20 cellular contexts compared by ENCODE assay signal in the genomic region with DNA sequence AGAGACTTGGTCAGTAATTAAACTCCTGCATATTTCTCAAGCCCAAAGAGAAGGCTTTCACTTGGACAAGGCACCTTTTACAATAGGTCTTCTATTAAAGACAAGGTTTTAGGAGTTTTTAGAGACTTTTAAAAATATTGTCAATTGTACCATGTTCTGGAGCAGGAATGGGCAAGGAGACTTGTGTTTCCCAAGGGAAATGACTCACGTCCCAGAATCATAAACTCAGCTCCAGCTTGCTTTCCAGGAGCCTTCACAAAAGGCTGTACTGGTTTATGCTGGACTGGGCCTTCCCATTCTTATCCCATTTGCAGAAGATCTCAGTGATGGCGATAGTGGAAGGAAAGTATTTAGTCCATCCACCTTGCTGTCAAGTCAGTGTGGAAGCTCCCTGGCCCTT. TPM values are rescaled to one million over a fixed set of nuclear protein-coding genes. Genes with fewer than 3 reads are reported as not detected.
A peak's percentile ranks its signal among the peaks of the same experiment; 100 is the strongest.
DNase-seq lines count a peak whose midpoint lies in the region; ATAC-seq and TF ChIP-seq lines count a peak whose summit lies in the region.
"Had no signal": no experiment of that assay in that cellular context is flagged by ENCODE, and none has a peak within 500 bp of the region (broad histone marks: within the 10 kb centered on the region; RNA-seq: fewer than 3 reads in every experiment).

No MANE protein-coding gene starts in this region.

- TF ChIP-seq CTCF in mammary epithelial cell (conservative IDR thresholded peaks at IDR 0.05 in 1 of 2, IDR thresholded peaks at IDR 0.05 in 1 of 2; ENCODE audit: extremely low read depth in 1 of 2, insufficient read depth in 1 of 2, low read depth in 1 of 2, low read length in 2 of 2) = no peak

- 42% methylated on average over 2 of the region's 2 CpGs for WGBS in mammary epithelial cell (ENCODE audit: low coverage, missing lambda C conversion rate)

- dilution Hi-C loops in mammary epithelial cell (cut with HindIII; ENCODE audit: low sequenced_read_pairs) = loop anchor here (25.0 kb wide), 1 partner anchor 258 kb away; no protein-coding TSS in a partner anchor

- no peak for ATAC-seq in GM21390 (IDR thresholded peaks at IDR 0.05; ENCODE audit: unreplicated experiment)
- ATAC-seq in activated T-cell treated with anti-CD3 and anti-CD28 coated beads, Interleukin-2, amount 50 U/mL, for 72 hours (replicated peaks in 1 of 2) = no peak

- no peaks in the 10 kb centered on the region for H4K20me1 ChIP-seq in mammary epithelial cell (ENCODE audit: insufficient read depth, low read length)

- CTCF ChIA-PET in mammary epithelial cell (lab: Charles Lee; ENCODE audit: low non-redundant PET) = no interaction called here

- peaks cover 25% of the 10 kb centered on the region for H3K4me1 ChIP-seq in mammary epithelial cell (ENCODE audit: insufficient read depth, low read length)
- H3K4me1 ChIP-seq: BE2C had no signal

- peaks cover 0 to 1% of the 10 kb centered on the region in 2 donors for H3K36me3 Mint-ChIP-seq in activated T-cell treated with anti-CD3 and anti-CD28 coated beads, Interleukin-2, amount 50 U/mL, for 72 hours (ENCODE audit: insufficient read depth in 2 of 2)

- H2AFZ ChIP-seq in mammary epithelial cell (ENCODE audit: low read depth, low read length) = no peak overlapping the region

- no peak overlapping the region for H3K27ac Mint-ChIP-seq in activated T-cell treated with anti-CD3 and anti-CD28 coated beads, Interleukin-2, amount 50 U/mL, for 72 hours
- H3K27ac Mint-ChIP-seq: activated B cell treated with CpG ODN at 0.5 μM for 24 hours had no signal

- no peak overlapping the region for H3K27ac ChIP-seq in mammary epithelial cell (ENCODE audit: insufficient read depth, low read depth, low read length)
- H3K27ac ChIP-seq: epithelial cell of prostate, sigmoid colon had no signal

- no peak overlapping the region for H3K4me2 ChIP-seq in mammary epithelial cell (ENCODE audit: insufficient read depth, low read depth, low read length)

- H3K4me1 Mint-ChIP-seq in activated T-cell treated with anti-CD3 and anti-CD28 coated beads, Interleukin-2, amount 50 U/mL, for 72 hours (ENCODE audit: low read depth) = no peaks in the 10 kb centered on the region
- H3K4me1 Mint-ChIP-seq: activated B cell treated with CpG ODN at 0.5 μM for 24 hours; central memory CD8-positive, alpha-beta T cell had no signal

- no peak overlapping the region for H3K4me3 ChIP-seq in mammary epithelial cell (replicated peaks in 1 of 3; ENCODE audit: insufficient read depth in 1 of 3, low read depth in 2 of 3, low read length in 3 of 3)
- H3K4me3 ChIP-seq: lung, sigmoid colon had no signal

- H3K36me3 ChIP-seq in mammary epithelial cell (ENCODE audit: insufficient read depth, low read length) = no peaks in the 10 kb centered on the region
- H3K36me3 ChIP-seq: BE2C, sigmoid colon had no signal

- H3K27me3 Mint-ChIP-seq in activated T-cell treated with anti-CD3 and anti-CD28 coated beads, Interleukin-2, amount 50 U/mL, for 72 hours (ENCODE audit: low read depth) = peaks cover 38% of the 10 kb centered on the region

- in situ Hi-C loops in mammary epithelial cell (cut with MboI; ENCODE audit: low sequenced_read_pairs in 2 of 2) = loop anchor here in 1 of 2 donors (25.0 kb wide), 2 partner anchors 258 to 442 kb away; no protein-coding TSS in a partner anchor

- H3K27me3 ChIP-seq in mammary epithelial cell (ENCODE audit: insufficient read depth, low read length) = no peaks in the 10 kb centered on the region
- H3K27me3 ChIP-seq: BE2C, sigmoid colon had no signal

- no TSS peak for BruUV-seq in mammary epithelial cell (replicated peaks; lab: Mats Ljungman, UMichigan)

- no peak overlapping the region for H3K9ac ChIP-seq in mammary epithelial cell (ENCODE audit: insufficient read depth, low read length)

- DNase-seq in AG08395 (ENCODE audit: low spot score) (peak; percentile 68), HT1080 (ENCODE audit: low read depth) (peak; percentile 84), mammary epithelial cell (peak; percentile 66), kidney tubule cell (ENCODE audit: low spot score) (peak; percentile 37), UCSD-AML1 (lab: John Stamatoyannopoulos, UW; ENCODE audit: unreplicated experiment) (no peak), head of caudate nucleus (no peak)
- no peak for DNase-seq in activated T-cell treated with anti-CD3 and anti-CD28 coated beads, Interleukin-2, amount 50 U/mL, for 72 hours
- DNase-seq: activated B cell treated with CpG ODN at 0.5 μM for 24 hours; activated naive CD4-positive, alpha-beta T cell treated with Interleukin-2 at 50 U/mL for 16 hours; BE2C; DMS53; NCI-H146; NCI-H510A; OCI-M1; sigmoid colon; stimulated activated CD4-positive, alpha-beta T cell treated with anti-CD3 and anti-CD28 coated beads, Interleukin-4, amount 100 ng/mL, for 4 hours had no signal

- H3K4me3 Mint-ChIP-seq in activated T-cell treated with anti-CD3 and anti-CD28 coated beads, Interleukin-2, amount 50 U/mL, for 72 hours = no peak overlapping the region
- H3K4me3 Mint-ChIP-seq: activated B cell treated with CpG ODN at 0.5 μM for 24 hours; central memory CD8-positive, alpha-beta T cell had no signal

- H3K9me3 ChIP-seq in mammary epithelial cell (replicated peaks; ENCODE audit: insufficient read depth, low read length) = no peaks in the 10 kb centered on the region
- H3K9me3 ChIP-seq: BE2C, sigmoid colon had no signal

- no peaks in the 10 kb centered on the region for H3K9me3 Mint-ChIP-seq in activated T-cell treated with anti-CD3 and anti-CD28 coated beads, Interleukin-2, amount 50 U/mL, for 72 hours
- H3K9me3 Mint-ChIP-seq: activated B cell treated with CpG ODN at 0.5 μM for 24 hours; central memory CD8-positive, alpha-beta T cell had no signal

- no peaks in the 10 kb centered on the region for H3K79me2 ChIP-seq in mammary epithelial cell (ENCODE audit: insufficient read depth, low read length)

- intact Hi-C loops in mammary epithelial cell (cut with micrococcal nuclease) = no loop called here
- intact Hi-C loops in head of caudate nucleus (cut with DNase I) = no loop called here

RNA-seq across cellular contexts. Expression of gene GLI3, which starts 7.8 kb away (rescaled TPM):
- 4.2 and 5.9 TPM in 2 replicates for total RNA-seq in HT1080 (2014; rRNA removed; shearing (Covaris generic))
- polyA plus RNA-seq in HT1080 (2015; cell fraction: cytosol; rRNA removed) = 5.1 and 8.5 TPM in 2 replicates
- 4.7 and 6.2 TPM in 2 replicates for polyA plus RNA-seq in HT1080 (2015; cell fraction: nucleus; rRNA removed)
- total RNA-seq in mammary epithelial cell = 10 to 100 TPM in 1 of 2 donors, 1 to 10 TPM in 1; 6.3 to 26.2 TPM
- polyA plus RNA-seq in mammary epithelial cell = 4.3 TPM
- polyA minus RNA-seq in mammary epithelial cell = 44.0 TPM
- total RNA-seq in activated T-cell treated with anti-CD3 and anti-CD28 coated beads, Interleukin-2, amount 50 U/mL, for 72 hours = under 1 TPM; 0.29 to 0.51 TPM
- total RNA-seq: activated B cell treated with CpG ODN at 0.5 μM for 24 hours had no signal

Comparison
In these comparisons a context has a peak if more than half of its experiments do, and no peak if none do; other contexts are left out.
1. DNase-seq: peak in AG08395 (single experiment), HT1080 (single experiment), mammary epithelial cell (single experiment) and kidney tubule cell (single experiment); none in UCSD-AML1 (single experiment), head of caudate nucleus (0 of 42) and activated T-cell treated with anti-CD3 and anti-CD28 coated beads, Interleukin-2, amount 50 U/mL, for 72 hours (0 of 2).